11 cellular contexts compared by ENCODE assay signal in genomic region chr1:222616535-222616934, GRCh38. TPM values are rescaled to one million over a fixed set of nuclear protein-coding genes. Genes with fewer than 3 reads are reported as not detected.
A peak's percentile ranks its signal among the peaks of the same experiment; 100 is the strongest.
DNase-seq lines count a peak whose midpoint lies in the region; ATAC-seq, FAIRE-seq and TF ChIP-seq lines count a peak whose summit lies in the region.
"Had no signal": no experiment of that assay in that cellular context is flagged by ENCODE, and none has a peak within 500 bp of the region (broad histone marks: within the 10 kb centered on the region; RNA-seq: fewer than 3 reads in every experiment).

No MANE protein-coding gene starts in this region.

- H3K4me2 ChIP-seq in HepG2 (ENCODE audit: low read depth, low read length) = peak overlapping the region; percentile 79

- H3K27ac ChIP-seq in HepG2 (ENCODE audit: extremely low read length, insufficient read depth, low read length) = no peak overlapping the region
- H3K27ac ChIP-seq: neutrophil had no signal

- no peak overlapping the region for H3K4me3 ChIP-seq in HepG2 (replicated peaks in 1 of 3; ENCODE audit: insufficient read depth in 1 of 3, low read depth in 2 of 3, low read length in 3 of 3)

- 9% methylated on average over 5 of the region's 5 CpGs for WGBS in HepG2 (ENCODE audit: low lambda C conversion rate)

- no peaks in the 10 kb centered on the region for H3K9me3 Mint-ChIP-seq in activated T-cell treated with anti-CD3 and anti-CD28 coated beads, Interleukin-2, amount 50 U/mL, for 4 hours
- no peaks in the 10 kb centered on the region for H3K9me3 Mint-ChIP-seq in activated T-cell treated with anti-CD3 and anti-CD28 coated beads, Interleukin-2, amount 50 U/mL, for 72 hours
- H3K9me3 Mint-ChIP-seq in type B pancreatic cell = no peaks in the 10 kb centered on the region

- TF ChIP-seq EP300 in HepG2 (IDR thresholded peaks at IDR 0.05; ENCODE audit: low read depth in 2 of 2, low read length in 2 of 2) (no peak), HepG2 (CRISPR knock-in tag; IDR thresholded peaks at IDR 0.05; ENCODE audit: borderline replicate concordance) (no peak)

- H4K20me1 ChIP-seq in HepG2 (ENCODE audit: insufficient read depth, low read length) = 0 out of 2 replicates have a peak, but pooled peaks cover 6% of the 10 kb centered on the region

- H3K4me3 Mint-ChIP-seq in activated T-cell treated with anti-CD3 and anti-CD28 coated beads, Interleukin-2, amount 50 U/mL, for 4 hours = peak overlapping the region; percentile 88
- H3K4me3 Mint-ChIP-seq in activated T-cell treated with anti-CD3 and anti-CD28 coated beads, Interleukin-2, amount 50 U/mL, for 72 hours = peak overlapping the region in 1 of 2 donors; percentile 85
- peak overlapping the region; percentile 89 for H3K4me3 Mint-ChIP-seq in type B pancreatic cell

- TF ChIP-seq RAD21 in HepG2 (CRISPR knock-in tag; IDR thresholded peaks at IDR 0.05) = no peak

- no peak overlapping the region for H2AFZ ChIP-seq in HepG2 (ENCODE audit: low read length)

- in situ Hi-C loops in HepG2 (cut with HindIII; ENCODE audit: extremely low pct_ligation_motif_present, low pct_unique_long_range_greater_than_20kb) = no loop called here

- no peaks in the 10 kb centered on the region; a peak in 1 of 5 replicates for H3K27me3 ChIP-seq in HepG2 (ENCODE audit: control insufficient read depth in 1 of 2, insufficient read depth in 2 of 2, low read length in 2 of 2)

- CTCF ChIA-PET in HepG2 (lab: Yijun Ruan, JAX; ENCODE audit: low intra/inter-chr PET ratio, low total read pairs) = no interaction called here

- TF ChIP-seq CTCF in HepG2 (CRISPR knock-in tag; IDR thresholded peaks at IDR 0.05) (no peak), type B pancreatic cell (conservative IDR thresholded peaks at IDR 0.05) (no peak)

- no peaks in the 10 kb centered on the region for H3K9me3 ChIP-seq in HepG2 (ENCODE audit: low read length)
- H3K9me3 ChIP-seq: neutrophil had no signal

- peaks cover 17% of the 10 kb centered on the region for H3K79me2 ChIP-seq in HepG2 (ENCODE audit: insufficient read depth, low read length)

- no peak for FAIRE-seq in HepG2 (lab: Jason Lieb, UNC)

- H3K36me3 ChIP-seq in HepG2 (replicated peaks in 1 of 2; ENCODE audit: control insufficient read depth in 1 of 2, insufficient read depth in 2 of 2, low read length in 2 of 2) = no peaks in the 10 kb centered on the region; a peak in 1 of 5 replicates
- H3K36me3 ChIP-seq: neutrophil had no signal

- DNase-seq in activated T-cell treated with anti-CD3 and anti-CD28 coated beads, Interleukin-2, amount 50 U/mL, for 4 hours = no peak
- DNase-seq in activated T-cell treated with anti-CD3 and anti-CD28 coated beads, Interleukin-2, amount 50 U/mL, for 72 hours = no peak
- DNase-seq in astrocyte of the hippocampus (ENCODE audit: low read depth, low spot score) (peak; percentile 38), HepG2 (ENCODE audit: low spot score) (peak; percentile 22), type B pancreatic cell (ENCODE audit: extremely low spot score, unreplicated experiment) (no peak), cerebellum (ENCODE audit: low spot score) (no peak), Ammon's horn (ENCODE audit: low spot score) (no peak)
- DNase-seq: NCI-H526 treated with DMSO at 0.1 percent for 48 hours had no signal

- POLR2A ChIA-PET in HepG2 (lab: Yijun Ruan, JAX) = no interaction called here

- no TSS peak for BruUV-seq in HepG2 (replicated peaks; lab: Mats Ljungman, UMichigan)

- H3K9ac ChIP-seq in HepG2 (ENCODE audit: insufficient read depth, low read depth, low read length) = no peak overlapping the region

- H3K27me3 Mint-ChIP-seq in activated T-cell treated with anti-CD3 and anti-CD28 coated beads, Interleukin-2, amount 50 U/mL, for 4 hours (ENCODE audit: low read depth) = peaks cover 10% of the 10 kb centered on the region
- H3K27me3 Mint-ChIP-seq in activated T-cell treated with anti-CD3 and anti-CD28 coated beads, Interleukin-2, amount 50 U/mL, for 72 hours (ENCODE audit: low read depth) = peaks cover 31% of the 10 kb centered on the region
- H3K27me3 Mint-ChIP-seq in type B pancreatic cell = peaks cover 33% of the 10 kb centered on the region

- peaks cover 27% of the 10 kb centered on the region for H3K4me1 Mint-ChIP-seq in activated T-cell treated with anti-CD3 and anti-CD28 coated beads, Interleukin-2, amount 50 U/mL, for 4 hours (ENCODE audit: low read depth)
- peaks cover 28% of the 10 kb centered on the region for H3K4me1 Mint-ChIP-seq in activated T-cell treated with anti-CD3 and anti-CD28 coated beads, Interleukin-2, amount 50 U/mL, for 72 hours (ENCODE audit: low read depth)
- peaks cover 26% of the 10 kb centered on the region for H3K4me1 Mint-ChIP-seq in type B pancreatic cell (ENCODE audit: unreplicated experiment)

- TF ChIP-seq POLR2A in HepG2 (IDR thresholded peaks at IDR 0.05; ENCODE audit: insufficient read depth in 1 of 2, low read depth in 2 of 2, low read length in 2 of 2) = no peak

- peaks cover 38% of the 10 kb centered on the region for H3K4me1 ChIP-seq in HepG2 (ENCODE audit: insufficient read depth, low read length)

- ATAC-seq in activated T-cell treated with anti-CD3 and anti-CD28 coated beads, Interleukin-2, amount 50 U/mL, for 4 hours = no peak
- ATAC-seq in activated T-cell treated with anti-CD3 and anti-CD28 coated beads, Interleukin-2, amount 50 U/mL, for 72 hours (replicated peaks in 1 of 2) = no peak
- no peak for ATAC-seq in HepG2
- no peak for ATAC-seq in GM21717 (IDR thresholded peaks at IDR 0.05; ENCODE audit: unreplicated experiment)
- ATAC-seq: activated CD4-positive, CD25-positive, alpha-beta regulatory T cell treated with anti-CD3 and anti-CD28 coated beads, Interleukin-2, amount 50 U/mL, for 24 hours had no signal

- H3K27ac Mint-ChIP-seq in activated T-cell treated with anti-CD3 and anti-CD28 coated beads, Interleukin-2, amount 50 U/mL, for 72 hours = no peak overlapping the region
- peak overlapping the region; percentile 88 for H3K27ac Mint-ChIP-seq in type B pancreatic cell

- peaks cover 3% of the 10 kb centered on the region for H3K36me3 Mint-ChIP-seq in activated T-cell treated with anti-CD3 and anti-CD28 coated beads, Interleukin-2, amount 50 U/mL, for 4 hours (ENCODE audit: insufficient read depth)
- H3K36me3 Mint-ChIP-seq in activated T-cell treated with anti-CD3 and anti-CD28 coated beads, Interleukin-2, amount 50 U/mL, for 72 hours (ENCODE audit: insufficient read depth in 2 of 2) = no peaks in the 10 kb centered on the region
- peaks cover 5% of the 10 kb centered on the region for H3K36me3 Mint-ChIP-seq in type B pancreatic cell

- intact Hi-C loops in HepG2 (cut with micrococcal nuclease; ENCODE audit: unreplicated experiment) = loop anchor here (5.0 kb wide), 2 partner anchors 69 to 1829 kb away; partner anchors contain the start of genes HHIPL2 and MTARC1

RNA-seq across cellular contexts. Expression of gene MIA3, which starts 1.4 kb away (rescaled TPM):
- 10 to 100 TPM; 33.4 to 39.1 (median 35.4) TPM for total RNA-seq in activated T-cell treated with anti-CD3 and anti-CD28 coated beads, Interleukin-2, amount 50 U/mL, for 4 hours
- total RNA-seq in activated T-cell treated with anti-CD3 and anti-CD28 coated beads, Interleukin-2, amount 50 U/mL, for 72 hours = 10 to 100 TPM; 52.2 to 61.5 TPM
- total RNA-seq in HepG2 (2016; rRNA removed; fragmentation: Illumina TruSeq; extraction: Trizol) = 27.4 and 48.7 TPM in 2 replicates
- 3.2 and 3.7 TPM in 2 replicates for total RNA-seq in HepG2 (2016; cell fraction: cytosol; rRNA removed; fragmentation: Illumina TruSeq; extraction: Trizol; ENCODE audit: low read depth)
- 27.7 and 51.2 TPM in 2 replicates for total RNA-seq in HepG2 (2016; cell fraction: insoluble cytoplasmic fraction; rRNA removed; fragmentation: Illumina TruSeq; extraction: Trizol)
- total RNA-seq in HepG2 (2016; cell fraction: membrane; rRNA removed; fragmentation: Illumina TruSeq; extraction: Trizol) = 7.2 and 9.4 TPM in 2 replicates
- total RNA-seq in HepG2 (2016; cell fraction: nucleus; rRNA removed; fragmentation: Illumina TruSeq; extraction: Trizol) = 73.6 and 82.8 TPM in 2 replicates
- 45.2 and 45.6 TPM in 2 replicates for polyA plus RNA-seq in HepG2 (2011; rRNA removed)
- polyA plus RNA-seq in HepG2 (2011; cell fraction: cytosol; rRNA removed) = 34.4 and 35.7 TPM in 2 replicates
- polyA plus RNA-seq in HepG2 (2011; cell fraction: nucleus; rRNA removed) = 125 and 161 TPM in 2 replicates
- polyA plus RNA-seq in HepG2 (2012) = 25.2 and 38.0 TPM in 2 replicates
- 2.4 and 3.6 TPM in 2 replicates for polyA plus RNA-seq in HepG2 (2016; cell fraction: cytosol; fragmentation: Illumina TruSeq; extraction: Trizol; ENCODE audit: low read depth)
- 14.1 and 14.8 TPM in 2 replicates for polyA plus RNA-seq in HepG2 (2016; cell fraction: insoluble cytoplasmic fraction; fragmentation: Illumina TruSeq; extraction: Trizol; ENCODE audit: low read depth)
- polyA plus RNA-seq in HepG2 (2016; cell fraction: membrane; fragmentation: Illumina TruSeq; extraction: Trizol; ENCODE audit: low read depth) = 3.1 and 5.5 TPM in 2 replicates
- polyA plus RNA-seq in HepG2 (2016; cell fraction: nucleus; fragmentation: Illumina TruSeq; extraction: Trizol; ENCODE audit: insufficient read depth, low read depth) = 108 and 114 TPM in 2 replicates
- polyA minus RNA-seq in HepG2 (2011; rRNA and poly(A)+ RNA removed; ENCODE audit: low replicate concordance) = 42.0 and 48.4 TPM in 2 replicates
- polyA minus RNA-seq in HepG2 (2011; cell fraction: cytosol; rRNA and poly(A)+ RNA removed) = 19.9 and 24.8 TPM in 2 replicates
- 67.5 and 74.8 TPM in 2 replicates for polyA minus RNA-seq in HepG2 (2011; cell fraction: nucleus; rRNA and poly(A)+ RNA removed)
- 55.2 and 78.6 TPM in 2 replicates for total RNA-seq in type B pancreatic cell (ENCODE audit: low replicate concordance)
- total RNA-seq in cerebellum = 56.3 TPM

RNA-seq across cellular contexts. Expression of gene TAF1A, which starts 26.8 kb away (rescaled TPM):
- 10 to 100 TPM; 24.8 to 34.3 (median 30.8) TPM for total RNA-seq in activated T-cell treated with anti-CD3 and anti-CD28 coated beads, Interleukin-2, amount 50 U/mL, for 4 hours
- total RNA-seq in activated T-cell treated with anti-CD3 and anti-CD28 coated beads, Interleukin-2, amount 50 U/mL, for 72 hours = 10 to 100 TPM; 12.0 to 15.1 TPM
- 10.7 and 15.9 TPM in 2 replicates for total RNA-seq in HepG2 (2016; rRNA removed; fragmentation: Illumina TruSeq; extraction: Trizol)
- 3.6 and 4.1 TPM in 2 replicates for total RNA-seq in HepG2 (2016; cell fraction: cytosol; rRNA removed; fragmentation: Illumina TruSeq; extraction: Trizol; ENCODE audit: low read depth)
- 13.3 and 16.3 TPM in 2 replicates for total RNA-seq in HepG2 (2016; cell fraction: insoluble cytoplasmic fraction; rRNA removed; fragmentation: Illumina TruSeq; extraction: Trizol)
- 3.8 TPM in 2 replicates for total RNA-seq in HepG2 (2016; cell fraction: membrane; rRNA removed; fragmentation: Illumina TruSeq; extraction: Trizol)
- 12.9 and 14.5 TPM in 2 replicates for total RNA-seq in HepG2 (2016; cell fraction: nucleus; rRNA removed; fragmentation: Illumina TruSeq; extraction: Trizol)
- 3.0 and 3.3 TPM in 2 replicates for polyA plus RNA-seq in HepG2 (2011; rRNA removed)
- 1.1 and 2.3 TPM in 2 replicates for polyA plus RNA-seq in HepG2 (2011; cell fraction: cytosol; rRNA removed)
- 8.5 and 9.7 TPM in 2 replicates for polyA plus RNA-seq in HepG2 (2011; cell fraction: nucleus; rRNA removed)
- 5.5 and 5.7 TPM in 2 replicates for polyA plus RNA-seq in HepG2 (2012)
- 0.27 and 0.28 TPM in 2 replicates for polyA plus RNA-seq in HepG2 (2016; cell fraction: cytosol; fragmentation: Illumina TruSeq; extraction: Trizol; ENCODE audit: low read depth)
- polyA plus RNA-seq in HepG2 (2016; cell fraction: insoluble cytoplasmic fraction; fragmentation: Illumina TruSeq; extraction: Trizol; ENCODE audit: low read depth) = 10.8 and 11.2 TPM in 2 replicates
- polyA plus RNA-seq in HepG2 (2016; cell fraction: membrane; fragmentation: Illumina TruSeq; extraction: Trizol; ENCODE audit: low read depth) = 0.96 and 1.3 TPM in 2 replicates
- 9.7 and 12.6 TPM in 2 replicates for polyA plus RNA-seq in HepG2 (2016; cell fraction: nucleus; fragmentation: Illumina TruSeq; extraction: Trizol; ENCODE audit: insufficient read depth, low read depth)
- polyA minus RNA-seq in HepG2 (2011; rRNA and poly(A)+ RNA removed; ENCODE audit: low replicate concordance) = 1.6 and 1.8 TPM in 2 replicates
- 1.3 and 2.9 TPM in 2 replicates for polyA minus RNA-seq in HepG2 (2011; cell fraction: cytosol; rRNA and poly(A)+ RNA removed)
- polyA minus RNA-seq in HepG2 (2011; cell fraction: nucleus; rRNA and poly(A)+ RNA removed) = 22.5 and 27.8 TPM in 2 replicates
- total RNA-seq in type B pancreatic cell (ENCODE audit: low replicate concordance) = 9.9 and 16.7 TPM in 2 replicates
- total RNA-seq in cerebellum = 23.4 TPM

Comparison
In these comparisons a context has a peak if more than half of its experiments do, and no peak if none do; other contexts are left out.
1. DNase-seq: peak in astrocyte of the hippocampus (single experiment) and HepG2 (single experiment); none in activated T-cell treated with anti-CD3 and anti-CD28 coated beads, Interleukin-2, amount 50 U/mL, for 4 hours (single experiment), activated T-cell treated with anti-CD3 and anti-CD28 coated beads, Interleukin-2, amount 50 U/mL, for 72 hours (0 of 2), type B pancreatic cell (single experiment), cerebellum (single experiment) and Ammon's horn (single experiment).